20 cellular contexts compared by ENCODE assay signal in genomic region chr1:9729523-9729922, GRCh38.
DNase-seq lines count a peak whose midpoint lies in the region; ATAC-seq, FAIRE-seq and TF ChIP-seq lines count a peak whose summit lies in the region.
"Had no signal": no experiment of that assay in that cellular context is flagged by ENCODE, and none has a peak within 500 bp of the region (broad histone marks: within the 10 kb centered on the region; RNA-seq: fewer than 3 reads in every experiment).

No MANE protein-coding gene starts in this region.

- H3K4me1 ChIP-seq in BLaER1 = peaks cover 98% of the 10 kb centered on the region
- H3K4me1 ChIP-seq in CD4-positive, CD25-positive, alpha-beta regulatory T cell (ENCODE audit: control insufficient read depth, insufficient read depth, low read length, poor library complexity, severe bottlenecking) = peaks cover 38% of the 10 kb centered on the region
- H3K4me1 ChIP-seq in kidney (ENCODE audit: control insufficient read depth in 1 of 2, insufficient read depth in 1 of 2, low read depth in 1 of 2, low read length in 2 of 2) = no peaks in the 10 kb centered on the region
- H3K4me1 ChIP-seq: body of pancreas, parathyroid adenoma, right lobe of liver had no signal

- intact Hi-C loops in activated CD8-positive, alpha-beta T cell treated with anti-CD3 and anti-CD28 coated beads for 36 hours (cut with micrococcal nuclease) = no loop called here
- intact Hi-C loops in kidney (cut with DNase I) = loop anchor here (10.0 kb wide), 1 partner anchor 135 kb away; no protein-coding TSS in a partner anchor

- TF ChIP-seq CTCF in activated CD8-positive, alpha-beta T cell treated with anti-CD3 and anti-CD28 coated beads for 36 hours (IDR thresholded peaks at IDR 0.05) = no peak
- TF ChIP-seq CTCF in kidney (IDR thresholded peaks at IDR 0.05; ENCODE audit: borderline replicate concordance, extremely low read depth, insufficient read depth) = no peak
- no peak for TF ChIP-seq CTCF in GM13976 (IDR thresholded peaks at IDR 0.05; ENCODE audit: borderline replicate concordance, control extremely low read depth, extremely low read depth, insufficient read depth, missing control alignments)

- H3K27ac ChIP-seq in BLaER1 (no peak overlapping the region; the same call in 1 of the 2 replicates), kidney (ENCODE audit: low read depth in 2 of 2, low read length in 2 of 2) (no peak overlapping the region)
- H3K27ac ChIP-seq in CD4-positive, CD25-positive, alpha-beta regulatory T cell (ENCODE audit: insufficient read depth, low read length, poor library complexity, severe bottlenecking) = peak overlapping the region; percentile 82
- H3K27ac ChIP-seq: body of pancreas, parathyroid adenoma, right lobe of liver had no signal

- peaks cover 8% of the 10 kb centered on the region for H3K27me3 Mint-ChIP-seq in CD4-positive, CD25-positive, alpha-beta regulatory T cell
- H3K27me3 Mint-ChIP-seq in activated CD8-positive, alpha-beta T cell treated with anti-CD3 and anti-CD28 coated beads for 36 hours = no peaks in the 10 kb centered on the region
- H3K27me3 Mint-ChIP-seq: type B pancreatic cell had no signal

- peak overlapping the region; percentile 92 to 97 (median 95) for H3K27ac Mint-ChIP-seq in CD4-positive, CD25-positive, alpha-beta regulatory T cell
- H3K27ac Mint-ChIP-seq in activated CD8-positive, alpha-beta T cell treated with anti-CD3 and anti-CD28 coated beads for 36 hours = peak overlapping the region; percentile 93
- H3K27ac Mint-ChIP-seq: type B pancreatic cell had no signal

- in situ Hi-C loops in GM13976 (cut with MboI; ENCODE audit: low sequenced_read_pairs, unreplicated experiment) = no loop called here

- peaks cover 98% of the 10 kb centered on the region for H3K36me3 ChIP-seq in BLaER1
- peaks cover 69% of the 10 kb centered on the region for H3K36me3 ChIP-seq in CD4-positive, CD25-positive, alpha-beta regulatory T cell (ENCODE audit: control insufficient read depth, insufficient read depth, low read length)
- peaks cover 24 to 51% of the 10 kb centered on the region in 2 donors for H3K36me3 ChIP-seq in kidney (ENCODE audit: control insufficient read depth in 1 of 2, insufficient read depth in 2 of 2, low read length in 2 of 2)

- H3K9me3 ChIP-seq in BLaER1 = 0 out of 2 replicates have a peak, but pooled peaks cover 8% of the 10 kb centered on the region
- no peaks in the 10 kb centered on the region for H3K9me3 ChIP-seq in CD4-positive, CD25-positive, alpha-beta regulatory T cell (ENCODE audit: control insufficient read depth in 2 of 2, low read length in 2 of 2)
- no peaks in the 10 kb centered on the region for H3K9me3 ChIP-seq in kidney (ENCODE audit: control insufficient read depth in 1 of 2, low read length in 2 of 2)
- H3K9me3 ChIP-seq: body of pancreas, heart right ventricle, right lobe of liver had no signal

- H3K9ac ChIP-seq in BLaER1 (no peak overlapping the region; the same call in 1 of the 2 replicates), kidney (ENCODE audit: low read length in 2 of 2) (no peak overlapping the region)
- H3K9ac ChIP-seq: parathyroid adenoma had no signal

- DNase-seq in CD4-positive, CD25-positive, alpha-beta regulatory T cell = no peak
- DNase-seq in activated CD8-positive, alpha-beta T cell treated with anti-CD3 and anti-CD28 coated beads for 36 hours = no peak
- DNase-seq in kidney (peak; percentile 57), GM13976 (ENCODE audit: low spot score) (no peak), NCI-H1436 (lab: John Stamatoyannopoulos, UW) (no peak)
- DNase-seq in activated CD4-positive, CD25-positive, alpha-beta regulatory T cell (lab: John Stamatoyannopoulos, UW) = no peak
- DNase-seq: body of pancreas, Calu3, heart right ventricle, Kasumi-1, NCI-H1092, NCI-H510A treated with DMSO at 0.1 percent for 48 hours had no signal

- peaks cover 77% of the 10 kb centered on the region for H4K20me1 ChIP-seq in BLaER1

- CTCF ChIA-PET in activated CD8-positive, alpha-beta T cell treated with anti-CD3 and anti-CD28 coated beads for 36 hours (lab: Charles Lee) = interaction anchor here (0.9 to 1.7 kb wide), 4 partner anchors 9 to 113 kb away, joined by 3 to 6 read pairs (median 4); no protein-coding TSS in a partner anchor

- H3K36me3 Mint-ChIP-seq in CD4-positive, CD25-positive, alpha-beta regulatory T cell = peaks cover 58% of the 10 kb centered on the region
- H3K36me3 Mint-ChIP-seq in activated CD8-positive, alpha-beta T cell treated with anti-CD3 and anti-CD28 coated beads for 36 hours (ENCODE audit: low read depth) = peaks cover 76% of the 10 kb centered on the region

- no peak overlapping the region for H3K4me3 ChIP-seq in BLaER1
- H3K4me3 ChIP-seq in CD4-positive, CD25-positive, alpha-beta regulatory T cell (ENCODE audit: low read depth, low read length) = peak overlapping the region; percentile 60
- H3K4me3 ChIP-seq in kidney (ENCODE audit: low read length in 2 of 2) = no peak overlapping the region
- H3K4me3 ChIP-seq: body of pancreas, heart right ventricle, right lobe of liver had no signal

- peaks cover 11 to 74% (median 42%) of the 10 kb centered on the region in 4 donors for H3K4me1 Mint-ChIP-seq in CD4-positive, CD25-positive, alpha-beta regulatory T cell
- peaks cover 61% of the 10 kb centered on the region for H3K4me1 Mint-ChIP-seq in activated CD8-positive, alpha-beta T cell treated with anti-CD3 and anti-CD28 coated beads for 36 hours (ENCODE audit: low read depth)

- peak overlapping the region in 2 of 4 donors; percentile 83 for H3K4me3 Mint-ChIP-seq in CD4-positive, CD25-positive, alpha-beta regulatory T cell
- no peak overlapping the region for H3K4me3 Mint-ChIP-seq in activated CD8-positive, alpha-beta T cell treated with anti-CD3 and anti-CD28 coated beads for 36 hours
- H3K4me3 Mint-ChIP-seq: type B pancreatic cell had no signal

- no peak for ATAC-seq in CD4-positive, CD25-positive, alpha-beta regulatory T cell (ENCODE audit: low read depth in 2 of 2)
- ATAC-seq in activated CD8-positive, alpha-beta T cell treated with anti-CD3 and anti-CD28 coated beads for 36 hours = no peak
- ATAC-seq in GM21825 (IDR thresholded peaks at IDR 0.05; ENCODE audit: unreplicated experiment) = no peak

- POLR2A ChIA-PET in activated CD8-positive, alpha-beta T cell treated with anti-CD3 and anti-CD28 coated beads for 36 hours (lab: Charles Lee) = interaction anchor here (1.0 to 2.8 kb wide), 4 partner anchors 9 to 101 kb away, joined by 3 to 14 read pairs (median 8); no protein-coding TSS in a partner anchor

- no peaks in the 10 kb centered on the region for H3K27me3 ChIP-seq in BLaER1
- no peaks in the 10 kb centered on the region for H3K27me3 ChIP-seq in CD4-positive, CD25-positive, alpha-beta regulatory T cell (ENCODE audit: control insufficient read depth, insufficient read depth, low read length)
- H3K27me3 ChIP-seq: body of pancreas, heart right ventricle, right lobe of liver had no signal

- H3K4me2 ChIP-seq in BLaER1 = peak overlapping the region; percentile 33

- no peak for FAIRE-seq in kidney (lab: Jason Lieb, UNC)
- FAIRE-seq: colon, H1, HTR-8/SVneo had no signal

- no peaks in the 10 kb centered on the region for H3K9me3 Mint-ChIP-seq in CD4-positive, CD25-positive, alpha-beta regulatory T cell
- H3K9me3 Mint-ChIP-seq in activated CD8-positive, alpha-beta T cell treated with anti-CD3 and anti-CD28 coated beads for 36 hours = no peaks in the 10 kb centered on the region
- H3K9me3 Mint-ChIP-seq: type B pancreatic cell had no signal
